23 cellular contexts compared by ENCODE assay signal in the genomic region with DNA sequence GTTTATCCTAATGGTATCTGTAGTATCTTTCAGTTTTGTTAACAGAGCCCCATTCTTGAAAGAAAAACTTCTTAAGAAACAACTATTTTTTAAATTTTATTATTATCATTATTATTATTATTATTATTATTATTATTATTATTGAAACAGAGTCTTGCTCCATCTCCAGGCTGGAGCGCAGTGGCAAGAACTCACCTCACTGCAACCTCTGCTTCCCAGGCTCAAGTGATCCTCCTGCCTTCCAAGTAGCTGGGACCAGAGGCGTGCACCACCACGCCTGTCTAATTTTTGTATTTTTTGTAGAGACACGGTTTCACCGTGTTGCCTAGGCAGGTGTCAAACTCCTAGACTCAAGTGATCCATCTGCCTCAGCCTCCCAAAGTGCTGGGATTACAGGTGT. TPM values are rescaled to one million over a fixed set of nuclear protein-coding genes. Genes with fewer than 3 reads are reported as not detected.
DNase-seq lines count a peak whose midpoint lies in the region; FAIRE-seq and TF ChIP-seq lines count a peak whose summit lies in the region.
"Had no signal": no experiment of that assay in that cellular context is flagged by ENCODE, and none has a peak within 500 bp of the region (broad histone marks: within the 10 kb centered on the region; RNA-seq: fewer than 3 reads in every experiment).

No MANE protein-coding gene starts in this region.

- H3K36me3 ChIP-seq in BLaER1 (peaks cover 100% of the 10 kb centered on the region), kidney (ENCODE audit: control insufficient read depth in 1 of 2, insufficient read depth in 2 of 2, low read length in 2 of 2) (peaks cover 65 to 86% of the 10 kb centered on the region in 2 donors)

- H3K9ac ChIP-seq in BLaER1 (0 out of 2 replicates have a peak overlapping the region, but pooled peaks have one; percentile 11), kidney (ENCODE audit: low read length in 2 of 2) (no peak overlapping the region)
- H3K9ac ChIP-seq: KMS-11 had no signal

- TF ChIP-seq CTCF in kidney (IDR thresholded peaks at IDR 0.05; ENCODE audit: borderline replicate concordance, extremely low read depth, insufficient read depth), result no peak

- H3K27me3 ChIP-seq in BLaER1, result no peaks in the 10 kb centered on the region

- H4K20me1 ChIP-seq in BLaER1, result peaks cover 26% of the 10 kb centered on the region; the same call in 1 of the 2 replicates

- H3K4me1 ChIP-seq in BLaER1 (peaks cover 13% of the 10 kb centered on the region), kidney (ENCODE audit: control insufficient read depth in 1 of 2, insufficient read depth in 1 of 2, low read depth in 1 of 2, low read length in 2 of 2) (peaks cover 0 to 3% of the 10 kb centered on the region in 2 donors)
- H3K4me1 ChIP-seq: HAP-1 had no signal

- no peak for FAIRE-seq in kidney (lab: Jason Lieb, UNC)
- FAIRE-seq: GM12878 had no signal

- H3K27ac ChIP-seq in BLaER1 (no peak overlapping the region), angular gyrus (ENCODE audit: low read depth, low read length) (peak overlapping the region; percentile 78), kidney (ENCODE audit: low read depth in 2 of 2, low read length in 2 of 2) (no peak overlapping the region), temporal lobe (ENCODE audit: low read depth, low read length) (peak overlapping the region; percentile 82)
- H3K27ac ChIP-seq: C4-2B, KMS-11, RWPE1 had no signal

- H3K4me2 ChIP-seq in BLaER1, result no peak overlapping the region
- H3K4me2 ChIP-seq: KMS-11 had no signal

- H3K9me3 ChIP-seq in BLaER1 (no peaks in the 10 kb centered on the region), kidney (ENCODE audit: control insufficient read depth in 1 of 2, low read length in 2 of 2) (no peaks in the 10 kb centered on the region)
- H3K9me3 ChIP-seq: HAP-1 had no signal

- intact Hi-C loops in kidney (cut with DNase I), result no loop called here

- no peak overlapping the region for H3K4me3 ChIP-seq in BLaER1
- no peak overlapping the region for H3K4me3 ChIP-seq in kidney (ENCODE audit: low read length in 2 of 2)
- H3K4me3 ChIP-seq: GM12878, HAP-1 had no signal

- peak; percentile 21 for DNase-seq in kidney
- no peak for DNase-seq in A172 (ENCODE audit: low spot score)
- no peak for DNase-seq in stimulated activated CD4-positive, alpha-beta T cell treated with anti-CD3 and anti-CD28 coated beads, Interleukin-4, amount 100 ng/mL, for 1 hour
- no peak for DNase-seq in dedifferentiated amniotic fluid mesenchymal stem cell (ENCODE audit: extremely low spot score)
- DNase-seq: CD8-positive, alpha-beta T cell; GDM1; GOT3; HFFc6; NCI-H1092; NCI-H1417 treated with DMSO at 0.1 percent for 48 hours; NCI-H1694 treated with DMSO at 0.1 percent for 48 hours; NCI-H2081; NCI-H2227 treated with DMSO at 0.1 percent for 48 hours; NCI-H510A; SHP77 treated with DMSO at 0.1 percent for 48 hours had no signal

RNA-seq across cellular contexts. Expression of a gene that starts 23.4 kb away (rescaled TPM):
- 61.5 TPM for total RNA-seq in kidney
- polyA plus RNA-seq in kidney (ENCODE audit: insufficient read depth, low read depth, low replicate concordance), result 21.4 TPM
- 38.1 TPM for total RNA-seq in temporal lobe
- 52.7 and 55.8 TPM in 2 replicates for total RNA-seq in A172 (2014; rRNA removed; shearing (Covaris generic))

RNA-seq across cellular contexts. Expression of a gene that starts 23.7 kb away (rescaled TPM):
- total RNA-seq in kidney, result 54.3 TPM
- polyA plus RNA-seq in kidney (ENCODE audit: insufficient read depth, low read depth, low replicate concordance), result 101 TPM
- 29.0 TPM for total RNA-seq in temporal lobe
- 102 and 112 TPM in 2 replicates for total RNA-seq in A172 (2014; rRNA removed; shearing (Covaris generic))

RNA-seq across cellular contexts. Expression of a gene that starts 26.3 kb away (rescaled TPM):
- total RNA-seq in kidney, result 3.4 TPM
- polyA plus RNA-seq in kidney (ENCODE audit: insufficient read depth, low read depth, low replicate concordance), result 3.5 TPM
- 3.4 TPM for total RNA-seq in temporal lobe
- 1.2 and 2.0 TPM in 2 replicates for total RNA-seq in A172 (2014; rRNA removed; shearing (Covaris generic))

RNA-seq across cellular contexts. Expression of a gene that starts 32.3 kb away (rescaled TPM):
- total RNA-seq in kidney, result 119 TPM
- polyA plus RNA-seq in kidney (ENCODE audit: insufficient read depth, low read depth, low replicate concordance), result 128 TPM
- 10.1 TPM for total RNA-seq in temporal lobe
- total RNA-seq in A172 (2014; rRNA removed; shearing (Covaris generic)), result 246 and 286 TPM in 2 replicates

RNA-seq across cellular contexts. Expression of a gene that starts 34.4 kb away (rescaled TPM):
- 1,188 TPM for total RNA-seq in kidney
- 1,159 TPM for polyA plus RNA-seq in kidney (ENCODE audit: insufficient read depth, low read depth, low replicate concordance)
- 271 TPM for total RNA-seq in temporal lobe
- 697 and 1,197 TPM in 2 replicates for total RNA-seq in A172 (2014; rRNA removed; shearing (Covaris generic))

Comparison
In these comparisons a context has a peak if more than half of its experiments do, and no peak if none do; other contexts are left out.
1. H3K27ac ChIP-seq: peak in angular gyrus (single experiment) and temporal lobe (single experiment); none in BLaER1 (single experiment) and kidney (0 of 2).